8 cellular contexts compared by ENCODE assay signal in genomic region chr1:93446837-93447451, GRCh38. TPM values are rescaled to one million over a fixed set of nuclear protein-coding genes. Genes with fewer than 3 reads are reported as not detected.
A peak's percentile ranks its signal among the peaks of the same experiment; 100 is the strongest.
DNase-seq lines count a peak whose midpoint lies in the region; ATAC-seq and TF ChIP-seq lines count a peak whose summit lies in the region.

No MANE protein-coding gene starts in this region.

- H3K4me3 Mint-ChIP-seq in activated naive CD4-positive, alpha-beta T cell treated with anti-CD3 and anti-CD28 coated beads for 36 hours: peak overlapping the region; percentile 28
- H3K4me3 Mint-ChIP-seq in MCF 10A (ENCODE audit: unreplicated experiment): peak overlapping the region; percentile 100

- 15 to 31% (median 18%) methylated on average over 16 of the region's 16 CpGs for WGBS in stomach, 5 donors

- H3K27ac ChIP-seq in stomach: peak overlapping the region; percentile 90 to 98 (median 94)

- H3K36me3 Mint-ChIP-seq in activated naive CD4-positive, alpha-beta T cell treated with anti-CD3 and anti-CD28 coated beads for 36 hours (ENCODE audit: low read depth): peaks cover 3% of the 10 kb centered on the region
- peaks cover 7% of the 10 kb centered on the region for H3K36me3 Mint-ChIP-seq in MCF 10A (ENCODE audit: insufficient read depth, unreplicated experiment)

- TF ChIP-seq POLR2A in stomach (IDR thresholded peaks at IDR 0.05): no peak

- no peaks in the 10 kb centered on the region for H3K9me3 Mint-ChIP-seq in activated naive CD4-positive, alpha-beta T cell treated with anti-CD3 and anti-CD28 coated beads for 36 hours
- no peaks in the 10 kb centered on the region for H3K9me3 Mint-ChIP-seq in MCF 10A (ENCODE audit: unreplicated experiment)

- H3K27me3 Mint-ChIP-seq in activated naive CD4-positive, alpha-beta T cell treated with anti-CD3 and anti-CD28 coated beads for 36 hours (ENCODE audit: low read depth): peaks cover 39% of the 10 kb centered on the region
- H3K27me3 Mint-ChIP-seq in MCF 10A (ENCODE audit: insufficient read depth, unreplicated experiment): no peaks in the 10 kb centered on the region

- peaks cover 0 to 45% (median 28%) of the 10 kb centered on the region in 4 donors for H3K4me1 ChIP-seq in stomach

- H3K4me3 ChIP-seq in stomach: peak overlapping the region; percentile 71 to 95 (median 88)

- ATAC-seq in left colon (peak; percentile 63), GM21526 (IDR thresholded peaks at IDR 0.05; ENCODE audit: low FRiP score, unreplicated experiment) (no peak)

- TF ChIP-seq EP300 in stomach (IDR thresholded peaks at IDR 0.05): no peak

- peaks cover 10% of the 10 kb centered on the region for H3K4me1 Mint-ChIP-seq in activated naive CD4-positive, alpha-beta T cell treated with anti-CD3 and anti-CD28 coated beads for 36 hours (ENCODE audit: low read depth)
- H3K4me1 Mint-ChIP-seq in MCF 10A (ENCODE audit: insufficient read depth, unreplicated experiment): peaks cover 29% of the 10 kb centered on the region

- intact Hi-C loops in activated naive CD4-positive, alpha-beta T cell treated with anti-CD3 and anti-CD28 coated beads for 36 hours (cut with micrococcal nuclease): loop anchor here (10.0 kb wide), 1 partner anchor 968 kb away; the partner anchor contains the start of gene ABCD3
- intact Hi-C loops in MCF 10A (cut with micrococcal nuclease): no loop called here
- intact Hi-C loops in left colon (cut with DNase I, micrococcal nuclease): loop anchor here in 1 of 2 donors (10.0 kb wide), 2 partner anchors 178 to 398 kb away; no protein-coding TSS in a partner anchor
- intact Hi-C loops in stomach (cut with DNase I; ENCODE audit: low total_unique reads): no loop called here

- peak; percentile 11 for DNase-seq in activated naive CD4-positive, alpha-beta T cell treated with anti-CD3 and anti-CD28 coated beads for 36 hours
- no peak for DNase-seq in activated naive CD4-positive, alpha-beta T cell treated with anti-CD3 and anti-CD28 coated beads, Interleukin-2, amount 50 U/mL, for 16 hours
- DNase-seq in NCI-H510A (lab: John Stamatoyannopoulos, UW): peak; percentile 97
- DNase-seq in MCF 10A (ENCODE audit: unreplicated experiment): peak; percentile 67
- DNase-seq in left colon: peak; percentile 65 to 80
- peak; percentile 79 for DNase-seq in stomach
- no peak for DNase-seq in hippocampal formation (lab: John Stamatoyannopoulos, UW)

- H3K9me3 ChIP-seq in stomach: no peaks in the 10 kb centered on the region

- POLR2A ChIA-PET in MCF 10A (lab: Yijun Ruan, JAX): interaction anchor here (0.6 to 4.9 kb wide), 48 partner anchors 9 to 783 kb away, joined by 3 to 51 read pairs (median 6); partner anchors contain the start of genes DNTTIP2, DR1 and GCLM

- H3K36me3 ChIP-seq in stomach: no peaks in the 10 kb centered on the region

- H3K27me3 ChIP-seq in stomach: peaks cover 0 to 23% (median 4%) of the 10 kb centered on the region in 3 donors

- no TSS peak for BruUV-seq in MCF 10A (replicated peaks; lab: Mats Ljungman, UMichigan)

- CTCF ChIA-PET in activated naive CD4-positive, alpha-beta T cell treated with anti-CD3 and anti-CD28 coated beads for 36 hours (lab: Charles Lee): interaction anchor here (0.5 to 1.4 kb wide), 7 partner anchors 9 to 196 kb away, joined by 3 to 5 read pairs (median 3); no protein-coding TSS in a partner anchor
- CTCF ChIA-PET in MCF 10A (lab: Yijun Ruan, JAX): interaction anchor here (0.5 to 2.8 kb wide), 21 partner anchors 10 to 853 kb away, joined by 3 to 15 read pairs (median 4); no protein-coding TSS in a partner anchor

- TF ChIP-seq CTCF in MCF 10A (IDR thresholded peaks at IDR 0.05; ENCODE audit: unreplicated experiment): no peak
- TF ChIP-seq CTCF in stomach (IDR thresholded peaks at IDR 0.05): no peak

- no peak overlapping the region for H3K27ac Mint-ChIP-seq in activated naive CD4-positive, alpha-beta T cell treated with anti-CD3 and anti-CD28 coated beads for 36 hours
- H3K27ac Mint-ChIP-seq in MCF 10A (ENCODE audit: low read depth, unreplicated experiment): peak overlapping the region; percentile 95

RNA-seq across cellular contexts. Expression of gene FNBP1L, which starts 1.0 kb away (rescaled TPM):
- under 1 TPM; 0.17 to 0.21 TPM for total RNA-seq in activated naive CD4-positive, alpha-beta T cell treated with anti-CD3 and anti-CD28 coated beads for 36 hours
- total RNA-seq in MCF 10A (2022): 30.7 and 31.8 TPM in 2 replicates
- 10 to 100 TPM; 46.7 to 64.2 TPM for total RNA-seq in left colon
- 10 to 100 TPM; 15.6 to 74.0 (median 55.8) TPM for total RNA-seq in stomach
- 10 to 100 TPM in 2 of 3 donors, 1 to 10 TPM in 1; 9.2 to 19.9 (median 15.7) TPM for polyA plus RNA-seq in stomach

Comparison
In these comparisons a context has a peak if more than half of its experiments do, and no peak if none do; other contexts are left out.
1. DNase-seq: peak in activated naive CD4-positive, alpha-beta T cell treated with anti-CD3 and anti-CD28 coated beads for 36 hours (single experiment), NCI-H510A (single experiment), MCF 10A (single experiment), left colon (2 of 2) and stomach (single experiment); none in activated naive CD4-positive, alpha-beta T cell treated with anti-CD3 and anti-CD28 coated beads, Interleukin-2, amount 50 U/mL, for 16 hours (single experiment) and hippocampal formation (0 of 2).
2. RNA of gene FNBP1L, which starts 1.0 kb away (total RNA-seq): 46.7 to 64.2 TPM in left colon, 15.6 to 74.0 TPM in stomach and 30.7 to 31.8 TPM in MCF 10A; 0.17 to 0.21 TPM in activated naive CD4-positive, alpha-beta T cell treated with anti-CD3 and anti-CD28 coated beads for 36 hours; every median in the first group is over 10 times any median in the second.